21 cellular contexts compared by ENCODE assay signal in genomic region chr3:17481116-17481515, GRCh38.
DNase-seq lines count a peak whose midpoint lies in the region; ATAC-seq, FAIRE-seq and TF ChIP-seq lines count a peak whose summit lies in the region.
"Had no signal": no experiment of that assay in that cellular context is flagged by ENCODE, and none has a peak within 500 bp of the region (broad histone marks: within the 10 kb centered on the region; RNA-seq: fewer than 3 reads in every experiment).

No MANE protein-coding gene starts in this region.

- ATAC-seq in left ventricle myocardium superior (peak; percentile 99), GM19328 (IDR thresholded peaks at IDR 0.05; ENCODE audit: unreplicated experiment) (no peak)
- ATAC-seq: K562 had no signal

- no peaks in the 10 kb centered on the region for H3K9me3 ChIP-seq in prostate gland

- H3K27ac ChIP-seq in prostate gland, result no peak overlapping the region
- H3K27ac ChIP-seq: BLaER1 had no signal

- H3K4me3 ChIP-seq in prostate gland, result no peak overlapping the region
- H3K4me3 ChIP-seq: BLaER1, K562 had no signal

- intact Hi-C loops in left ventricle myocardium superior (cut with micrococcal nuclease) (no loop called here), prostate gland (cut with DNase I) (no loop called here)

- WGBS in prostate gland, result 59% methylated on average over 10 of the region's 10 CpGs

- H3K27me3 ChIP-seq in prostate gland (replicated peaks; ENCODE audit: insufficient read depth), result no peaks in the 10 kb centered on the region
- H3K27me3 ChIP-seq: BLaER1 had no signal

- no peaks in the 10 kb centered on the region for H3K36me3 ChIP-seq in prostate gland

- no peaks in the 10 kb centered on the region for H3K4me1 ChIP-seq in prostate gland (replicated peaks)
- H3K4me1 ChIP-seq: BLaER1 had no signal

- no peak for TF ChIP-seq CTCF in prostate gland (IDR thresholded peaks at IDR 0.05)

- in situ Hi-C loops in G401 (cut with HindIII; ENCODE audit: low sequenced_read_pairs), result no loop called here

- DNase-seq in G401 (ENCODE audit: low spot score) (peak; percentile 64), cerebellar cortex (ENCODE audit: low spot score) (peak; percentile 45), left ventricle myocardium superior (peak; percentile 87), prostate gland (ENCODE audit: low spot score) (peak; percentile 77), GM12892 (ENCODE audit: insufficient read length) (no peak), NCI-H524 (lab: John Stamatoyannopoulos, UW) (no peak), SK-N-DZ (ENCODE audit: low spot score) (no peak)
- DNase-seq: Calu3; CD4-positive, alpha-beta memory T cell; EL; GOT3; NCI-H1105 treated with DMSO at 0.1 percent for 48 hours; NCI-H1694 treated with DMSO at 0.1 percent for 48 hours; NCI-H2107; NCI-H524 treated with DMSO at 0.1 percent for 48 hours; SIG-M5 had no signal

- FAIRE-seq in GM12892 (lab: Jason Lieb, UNC), result no peak
- FAIRE-seq: GM12891, GM18507, K562 had no signal

- TF ChIP-seq POLR2A in prostate gland (IDR thresholded peaks at IDR 0.05) (no peak), GM12892 (IDR thresholded peaks at IDR 0.05; ENCODE audit: low read depth, low read length) (no peak)

Comparison
In these comparisons a context has a peak if more than half of its experiments do, and no peak if none do; other contexts are left out.
1. DNase-seq: peak in G401 (single experiment), cerebellar cortex (single experiment), left ventricle myocardium superior (single experiment) and prostate gland (single experiment); none in GM12892 (single experiment), NCI-H524 (0 of 2) and SK-N-DZ (single experiment).